In the genomic region with DNA sequence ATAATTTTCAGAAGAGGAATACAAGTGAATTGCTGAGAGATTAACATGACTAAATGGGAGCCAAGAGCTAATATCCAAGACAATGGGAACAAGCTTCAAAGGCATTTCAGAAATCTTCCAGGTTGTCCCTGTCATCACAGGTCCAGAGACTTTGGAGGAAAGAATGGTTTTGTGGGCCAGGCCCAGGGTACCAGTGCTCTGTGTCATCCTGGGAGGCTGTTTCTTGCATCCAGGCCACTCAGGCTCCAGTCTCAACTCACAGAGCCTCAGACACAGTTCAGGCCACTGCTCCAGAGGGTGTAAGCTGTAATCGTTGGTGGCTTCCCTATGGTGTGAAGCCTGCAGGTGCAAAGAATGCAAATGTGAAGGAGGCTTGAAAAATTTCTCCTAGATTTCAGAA, we compare ENCODE assay signal across 18 cellular contexts.
DNase-seq lines count a peak whose midpoint lies in the region; ATAC-seq and TF ChIP-seq lines count a peak whose summit lies in the region.
"Had no signal": no experiment of that assay in that cellular context is flagged by ENCODE, and none has a peak within 500 bp of the region (broad histone marks: within the 10 kb centered on the region; RNA-seq: fewer than 3 reads in every experiment).

No MANE protein-coding gene starts in this region.

- no peak overlapping the region for H3K27ac Mint-ChIP-seq in WTC11
- no peak overlapping the region for H3K27ac Mint-ChIP-seq in stimulated activated naive CD8-positive, alpha-beta T cell treated with anti-CD3 and anti-CD28 coated beads, Interleukin-15, amount 100 ng/mL, for 72 hours
- H3K27ac Mint-ChIP-seq: CD4-positive, CD25-positive, alpha-beta regulatory T cell; IgD-negative memory B cell had no signal

- no peak for TF ChIP-seq POLR2A in GM18505 (IDR thresholded peaks at IDR 0.05; ENCODE audit: borderline replicate concordance, extremely low read depth, insufficient read depth, insufficient read length)

- peaks cover 2% of the 10 kb centered on the region for H3K9me3 ChIP-seq in HUES48 (ENCODE audit: control insufficient read depth, insufficient read depth, low read length)
- H3K9me3 ChIP-seq: BE2C, Caco-2 had no signal

- peak overlapping the region; percentile 49 for H3K27ac ChIP-seq in HUES48 (ENCODE audit: low read depth, low read length)

- no peak overlapping the region for H3K4me3 ChIP-seq in HUES48 (ENCODE audit: low read depth, low read length)

- peaks cover 14% of the 10 kb centered on the region for H3K4me1 ChIP-seq in HUES48 (ENCODE audit: control insufficient read depth, insufficient read depth, low read length)
- H3K4me1 ChIP-seq: BE2C, Caco-2 had no signal

- peaks cover 27% of the 10 kb centered on the region for H3K9me3 Mint-ChIP-seq in WTC11
- peaks cover 5 to 7% of the 10 kb centered on the region in 2 donors for H3K9me3 Mint-ChIP-seq in stimulated activated naive CD8-positive, alpha-beta T cell treated with anti-CD3 and anti-CD28 coated beads, Interleukin-15, amount 100 ng/mL, for 72 hours

- no peaks in the 10 kb centered on the region for H3K27me3 ChIP-seq in HUES48 (ENCODE audit: control insufficient read depth, insufficient read depth, low read length)
- H3K27me3 ChIP-seq: BE2C had no signal

- CTCF ChIA-PET in WTC11 (lab: Charles Lee), result no interaction called here

- no peak for TF ChIP-seq CTCF in WTC11 (IDR thresholded peaks at IDR 0.05)

- POLR2A ChIA-PET in WTC11 (lab: Charles Lee), result no interaction called here

- no peak overlapping the region for H3K4me3 Mint-ChIP-seq in WTC11
- H3K4me3 Mint-ChIP-seq in stimulated activated naive CD8-positive, alpha-beta T cell treated with anti-CD3 and anti-CD28 coated beads, Interleukin-15, amount 100 ng/mL, for 72 hours, result no peak overlapping the region
- H3K4me3 Mint-ChIP-seq: CD4-positive, CD25-positive, alpha-beta regulatory T cell; IgD-negative memory B cell had no signal

- no peak for DNase-seq in WTC11 (ENCODE audit: low spot score)
- peak; percentile 20 for DNase-seq in iPS DF 19.7 (ENCODE audit: low read depth, low spot score)
- no peak for DNase-seq in stimulated activated naive CD8-positive, alpha-beta T cell treated with anti-CD3 and anti-CD28 coated beads, Interleukin-15, amount 100 ng/mL, for 72 hours
- no peak for DNase-seq in nucleus accumbens (lab: John Stamatoyannopoulos, UW)
- DNase-seq: ACHN; BE2C; C1 segment of cervical spinal cord; Caco-2; CD4-positive, CD25-positive, alpha-beta regulatory T cell; GDM1; HCEC 1CT; Karpas-422; KBM-7 had no signal

- H3K27me3 Mint-ChIP-seq in WTC11 (ENCODE audit: low read depth), result no peaks in the 10 kb centered on the region; the same call in 1 of the 2 replicates
- no peaks in the 10 kb centered on the region for H3K27me3 Mint-ChIP-seq in stimulated activated naive CD8-positive, alpha-beta T cell treated with anti-CD3 and anti-CD28 coated beads, Interleukin-15, amount 100 ng/mL, for 72 hours
- H3K27me3 Mint-ChIP-seq: CD4-positive, CD25-positive, alpha-beta regulatory T cell; IgD-negative memory B cell had no signal

- H3K4me1 Mint-ChIP-seq in WTC11, result peaks cover 20% of the 10 kb centered on the region
- H3K4me1 Mint-ChIP-seq in stimulated activated naive CD8-positive, alpha-beta T cell treated with anti-CD3 and anti-CD28 coated beads, Interleukin-15, amount 100 ng/mL, for 72 hours, result peaks cover 14% of the 10 kb centered on the region
- H3K4me1 Mint-ChIP-seq: CD4-positive, CD25-positive, alpha-beta regulatory T cell; IgD-negative memory B cell had no signal

- peak overlapping the region; percentile 8; the same call in 1 of the 2 replicates for H3K9ac ChIP-seq in HUES48 (ENCODE audit: low read depth, low read length)

- peaks cover 11% of the 10 kb centered on the region for H3K36me3 Mint-ChIP-seq in WTC11
- H3K36me3 Mint-ChIP-seq: CD4-positive, CD25-positive, alpha-beta regulatory T cell; IgD-negative memory B cell had no signal

- ATAC-seq in WTC11, result peak; percentile 84
- ATAC-seq in GM18505 (IDR thresholded peaks at IDR 0.05; ENCODE audit: unreplicated experiment), result no peak
- no peak for ATAC-seq in stimulated activated naive CD8-positive, alpha-beta T cell treated with anti-CD3 and anti-CD28 coated beads, Interleukin-15, amount 100 ng/mL, for 72 hours
- ATAC-seq in HG03442 (IDR thresholded peaks at IDR 0.05; ENCODE audit: unreplicated experiment), result no peak
- ATAC-seq: HepG2 had no signal

- no peaks in the 10 kb centered on the region for H3K36me3 ChIP-seq in HUES48 (ENCODE audit: control insufficient read depth, insufficient read depth, low read length)
- H3K36me3 ChIP-seq: BE2C had no signal

TF ChIP-seq in WTC11, 78 proteins besides CTCF, POLR2A, EP300 and RAD21 (continues in another document):
- TF ChIP-seq JUN (CRISPR knock-in tag; IDR thresholded peaks at IDR 0.05), result no peak
- no peak for TF ChIP-seq ZNF317 (CRISPR knock-in tag; IDR thresholded peaks at IDR 0.05; ENCODE audit: borderline replicate concordance, low read depth)
- no peak for TF ChIP-seq NFE2L1 (CRISPR knock-in tag; IDR thresholded peaks at IDR 0.05)
- TF ChIP-seq, protein P1, sequence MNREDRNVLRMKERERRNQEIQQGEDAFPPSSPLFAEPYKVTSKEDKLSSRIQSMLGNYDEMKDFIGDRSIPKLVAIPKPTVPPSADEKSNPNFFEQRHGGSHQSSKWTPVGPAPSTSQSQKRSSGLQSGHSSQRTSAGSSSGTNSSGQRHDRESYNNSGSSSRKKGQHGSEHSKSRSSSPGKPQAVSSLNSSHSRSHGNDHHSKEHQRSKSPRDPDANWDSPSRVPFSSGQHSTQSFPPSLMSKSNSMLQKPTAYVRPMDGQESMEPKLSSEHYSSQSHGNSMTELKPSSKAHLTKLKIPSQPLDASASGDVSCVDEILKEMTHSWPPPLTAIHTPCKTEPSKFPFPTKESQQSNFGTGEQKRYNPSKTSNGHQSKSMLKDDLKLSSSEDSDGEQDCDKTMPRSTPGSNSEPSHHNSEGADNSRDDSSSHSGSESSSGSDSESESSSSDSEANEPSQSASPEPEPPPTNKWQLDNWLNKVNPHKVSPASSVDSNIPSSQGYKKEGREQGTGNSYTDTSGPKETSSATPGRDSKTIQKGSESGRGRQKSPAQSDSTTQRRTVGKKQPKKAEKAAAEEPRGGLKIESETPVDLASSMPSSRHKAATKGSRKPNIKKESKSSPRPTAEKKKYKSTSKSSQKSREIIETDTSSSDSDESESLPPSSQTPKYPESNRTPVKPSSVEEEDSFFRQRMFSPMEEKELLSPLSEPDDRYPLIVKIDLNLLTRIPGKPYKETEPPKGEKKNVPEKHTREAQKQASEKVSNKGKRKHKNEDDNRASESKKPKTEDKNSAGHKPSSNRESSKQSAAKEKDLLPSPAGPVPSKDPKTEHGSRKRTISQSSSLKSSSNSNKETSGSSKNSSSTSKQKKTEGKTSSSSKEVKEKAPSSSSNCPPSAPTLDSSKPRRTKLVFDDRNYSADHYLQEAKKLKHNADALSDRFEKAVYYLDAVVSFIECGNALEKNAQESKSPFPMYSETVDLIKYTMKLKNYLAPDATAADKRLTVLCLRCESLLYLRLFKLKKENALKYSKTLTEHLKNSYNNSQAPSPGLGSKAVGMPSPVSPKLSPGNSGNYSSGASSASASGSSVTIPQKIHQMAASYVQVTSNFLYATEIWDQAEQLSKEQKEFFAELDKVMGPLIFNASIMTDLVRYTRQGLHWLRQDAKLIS (CRISPR knock-in tag; IDR thresholded peaks at IDR 0.05; ENCODE audit: borderline replicate concordance), result no peak
- TF ChIP-seq, protein P2, sequence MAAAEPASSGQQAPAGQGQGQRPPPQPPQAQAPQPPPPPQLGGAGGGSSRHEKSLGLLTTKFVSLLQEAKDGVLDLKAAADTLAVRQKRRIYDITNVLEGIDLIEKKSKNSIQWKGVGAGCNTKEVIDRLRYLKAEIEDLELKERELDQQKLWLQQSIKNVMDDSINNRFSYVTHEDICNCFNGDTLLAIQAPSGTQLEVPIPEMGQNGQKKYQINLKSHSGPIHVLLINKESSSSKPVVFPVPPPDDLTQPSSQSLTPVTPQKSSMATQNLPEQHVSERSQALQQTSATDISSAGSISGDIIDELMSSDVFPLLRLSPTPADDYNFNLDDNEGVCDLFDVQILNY (CRISPR knock-in tag; IDR thresholded peaks at IDR 0.05), result no peak
- TF ChIP-seq, protein P3, sequence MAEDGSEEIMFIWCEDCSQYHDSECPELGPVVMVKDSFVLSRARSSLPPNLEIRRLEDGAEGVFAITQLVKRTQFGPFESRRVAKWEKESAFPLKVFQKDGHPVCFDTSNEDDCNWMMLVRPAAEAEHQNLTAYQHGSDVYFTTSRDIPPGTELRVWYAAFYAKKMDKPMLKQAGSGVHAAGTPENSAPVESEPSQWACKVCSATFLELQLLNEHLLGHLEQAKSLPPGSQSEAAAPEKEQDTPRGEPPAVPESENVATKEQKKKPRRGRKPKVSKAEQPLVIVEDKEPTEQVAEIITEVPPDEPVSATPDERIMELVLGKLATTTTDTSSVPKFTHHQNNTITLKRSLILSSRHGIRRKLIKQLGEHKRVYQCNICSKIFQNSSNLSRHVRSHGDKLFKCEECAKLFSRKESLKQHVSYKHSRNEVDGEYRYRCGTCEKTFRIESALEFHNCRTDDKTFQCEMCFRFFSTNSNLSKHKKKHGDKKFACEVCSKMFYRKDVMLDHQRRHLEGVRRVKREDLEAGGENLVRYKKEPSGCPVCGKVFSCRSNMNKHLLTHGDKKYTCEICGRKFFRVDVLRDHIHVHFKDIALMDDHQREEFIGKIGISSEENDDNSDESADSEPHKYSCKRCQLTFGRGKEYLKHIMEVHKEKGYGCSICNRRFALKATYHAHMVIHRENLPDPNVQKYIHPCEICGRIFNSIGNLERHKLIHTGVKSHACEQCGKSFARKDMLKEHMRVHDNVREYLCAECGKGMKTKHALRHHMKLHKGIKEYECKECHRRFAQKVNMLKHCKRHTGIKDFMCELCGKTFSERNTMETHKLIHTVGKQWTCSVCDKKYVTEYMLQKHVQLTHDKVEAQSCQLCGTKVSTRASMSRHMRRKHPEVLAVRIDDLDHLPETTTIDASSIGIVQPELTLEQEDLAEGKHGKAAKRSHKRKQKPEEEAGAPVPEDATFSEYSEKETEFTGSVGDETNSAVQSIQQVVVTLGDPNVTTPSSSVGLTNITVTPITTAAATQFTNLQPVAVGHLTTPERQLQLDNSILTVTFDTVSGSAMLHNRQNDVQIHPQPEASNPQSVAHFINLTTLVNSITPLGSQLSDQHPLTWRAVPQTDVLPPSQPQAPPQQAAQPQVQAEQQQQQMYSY (CRISPR knock-in tag; IDR thresholded peaks at IDR 0.05), result no peak
